In genomic region chr1:220272047-220272840, GRCh38 we compare ENCODE assay signal across 1 cellular context.
TF ChIP-seq lines count a peak whose summit lies in the region.

RAB3GAP2 (minus strand) TSS chr1:220272453; CDS start chr1:220272337, 116 bp downstream.

TF ChIP-seq in GM12878, 131 proteins besides CTCF, POLR2A, EP300 and RAD21 (continued from another document and continues in another):
- TF ChIP-seq MAX (IDR thresholded peaks at IDR 0.05; ENCODE audit: low read depth, low read length), result peak; percentile 96
- no peak for TF ChIP-seq PAX8 (IDR thresholded peaks at IDR 0.05)
- TF ChIP-seq POLR2AphosphoS2 (IDR thresholded peaks at IDR 0.05; ENCODE audit: low read depth, low read length), result 0 out of 2 replicates have a peak, but pooled peaks have one; percentile 76
- peak; percentile 54; the same call in 1 of the 2 replicates for TF ChIP-seq PKNOX1 (IDR thresholded peaks at IDR 0.05)
- no peak for TF ChIP-seq ZNF592 (IDR thresholded peaks at IDR 0.05)
- TF ChIP-seq ZBTB40 (IDR thresholded peaks at IDR 0.05; ENCODE audit: borderline replicate concordance), result peak; percentile 71; the same call in 1 of the 2 replicates
- no peak for TF ChIP-seq HCFC1 (IDR thresholded peaks at IDR 0.05; ENCODE audit: low read length)
- TF ChIP-seq POLR2AphosphoS5 (IDR thresholded peaks at IDR 0.05; ENCODE audit: low read length), result peak; percentile 93
- peak; percentile 69 for TF ChIP-seq CHD2 (IDR thresholded peaks at IDR 0.05; ENCODE audit: borderline replicate concordance, low read depth, low read length)
- 0 out of 3 replicates have a peak, but pooled peaks have one; percentile 10 for TF ChIP-seq POU2F2 (IDR thresholded peaks at IDR 0.05; ENCODE audit: borderline replicate concordance, low read depth, low read length)
- TF ChIP-seq USF1 (IDR thresholded peaks at IDR 0.05; ENCODE audit: borderline replicate concordance, extremely low read length, insufficient read depth, low read depth, low read length), result peak; percentile 97
- TF ChIP-seq ZBTB4 (CRISPR knock-in tag; IDR thresholded peaks at IDR 0.05), result peak; percentile 91
- no peak for TF ChIP-seq BRCA1 (IDR thresholded peaks at IDR 0.05; ENCODE audit: low read depth, low read length)
- TF ChIP-seq SMC3 (IDR thresholded peaks at IDR 0.05; ENCODE audit: borderline replicate concordance, low read length), result no peak
- peak; percentile 88 for TF ChIP-seq NBN (IDR thresholded peaks at IDR 0.05)
- no peak for TF ChIP-seq EED (IDR thresholded peaks at IDR 0.05; ENCODE audit: low read depth)
- no peak for TF ChIP-seq BCL11A (IDR thresholded peaks at IDR 0.05; ENCODE audit: low read depth, low read length)
- no peak for TF ChIP-seq YBX1 (IDR thresholded peaks at IDR 0.05)
- TF ChIP-seq BCLAF1 (IDR thresholded peaks at IDR 0.05), result no peak
- TF ChIP-seq RELA (IDR thresholded peaks at IDR 0.05; ENCODE audit: borderline replicate concordance, partially characterized antibody), result no peak
- TF ChIP-seq ZNF217 (IDR thresholded peaks at IDR 0.05), result no peak
- TF ChIP-seq STAT3 (IDR thresholded peaks at IDR 0.05; ENCODE audit: low read depth, low read length), result no peak
- TF ChIP-seq DPF2 (IDR thresholded peaks at IDR 0.05), result peak; percentile 53; the same call in 1 of the 2 replicates
- TF ChIP-seq GATAD2B (conservative IDR thresholded peaks at IDR 0.05; ENCODE audit: low read depth), result peak; percentile 54; the same call in 1 of the 2 replicates
- TF ChIP-seq ATF2 (IDR thresholded peaks at IDR 0.05; ENCODE audit: low read length), result no peak
- TF ChIP-seq NR2C1 (IDR thresholded peaks at IDR 0.05), result no peak; the same call in 1 of the 2 replicates
- peak; percentile 59 for TF ChIP-seq KLF5 (IDR thresholded peaks at IDR 0.05; ENCODE audit: partially characterized antibody)
- peak; percentile 45; the same call in 1 of the 2 replicates for TF ChIP-seq ATF7 (IDR thresholded peaks at IDR 0.05; ENCODE audit: low read depth)
- no peak for TF ChIP-seq SREBF1 (IDR thresholded peaks at IDR 0.05; ENCODE audit: low read length)
- no peak for TF ChIP-seq RCOR1 (conservative IDR thresholded peaks at IDR 0.05; ENCODE audit: low read depth, low read length)
- peak; percentile 90 to 99 for TF ChIP-seq BHLHE40 (IDR thresholded peaks at IDR 0.05; ENCODE audit: borderline replicate concordance in 1 of 2, low read depth in 2 of 2, low read length in 1 of 2)
- peak; percentile 33; a peak in 2 of 4 replicates for TF ChIP-seq IKZF2 (IDR thresholded peaks at IDR 0.05)
- TF ChIP-seq NR2C2 (IDR thresholded peaks at IDR 0.05; ENCODE audit: borderline replicate concordance, control insufficient read depth, insufficient read length, low read depth), result no peak
- no peak for TF ChIP-seq SP1 (IDR thresholded peaks at IDR 0.05; ENCODE audit: low read depth, low read length)
- peak; percentile 81; the same call in 1 of the 2 replicates for TF ChIP-seq ATF3 (IDR thresholded peaks at IDR 0.05; ENCODE audit: borderline replicate concordance, extremely low read depth, low read depth, low read length)
- TF ChIP-seq E2F8 (IDR thresholded peaks at IDR 0.05; ENCODE audit: low read depth, partially characterized antibody), result no peak
- TF ChIP-seq ZBED1 (IDR thresholded peaks at IDR 0.05; ENCODE audit: borderline replicate concordance), result no peak
